1 cellular context compared by ENCODE assay signal in genomic region chr15:89767411-89767915, GRCh38.
A peak's percentile ranks its signal among the peaks of the same experiment; 100 is the strongest.
TF ChIP-seq lines count a peak whose summit lies in the region.

No MANE protein-coding gene starts in this region.

TF ChIP-seq in HepG2, 621 proteins besides CTCF, POLR2A, EP300 and RAD21:
- TF ChIP-seq GPBP1L1 (CRISPR knock-in tag; IDR thresholded peaks at IDR 0.05) = no peak
- TF ChIP-seq NR2F2 (IDR thresholded peaks at IDR 0.05; ENCODE audit: borderline replicate concordance, low read depth) = no peak
- TF ChIP-seq ZNF687 (CRISPR knock-in tag; IDR thresholded peaks at IDR 0.05) = peak; percentile 21; the same call in 1 of the 2 replicates
- no peak for TF ChIP-seq YY1 (IDR thresholded peaks at IDR 0.05; ENCODE audit: insufficient read depth, insufficient replicate concordance, low read depth, low read length)
- no peak for TF ChIP-seq FOXA1 (IDR thresholded peaks at IDR 0.05)
- TF ChIP-seq FOXA1 (CRISPR knock-in tag; IDR thresholded peaks at IDR 0.05) = peak; percentile 5; the same call in 1 of the 2 replicates
- TF ChIP-seq, protein P1, sequence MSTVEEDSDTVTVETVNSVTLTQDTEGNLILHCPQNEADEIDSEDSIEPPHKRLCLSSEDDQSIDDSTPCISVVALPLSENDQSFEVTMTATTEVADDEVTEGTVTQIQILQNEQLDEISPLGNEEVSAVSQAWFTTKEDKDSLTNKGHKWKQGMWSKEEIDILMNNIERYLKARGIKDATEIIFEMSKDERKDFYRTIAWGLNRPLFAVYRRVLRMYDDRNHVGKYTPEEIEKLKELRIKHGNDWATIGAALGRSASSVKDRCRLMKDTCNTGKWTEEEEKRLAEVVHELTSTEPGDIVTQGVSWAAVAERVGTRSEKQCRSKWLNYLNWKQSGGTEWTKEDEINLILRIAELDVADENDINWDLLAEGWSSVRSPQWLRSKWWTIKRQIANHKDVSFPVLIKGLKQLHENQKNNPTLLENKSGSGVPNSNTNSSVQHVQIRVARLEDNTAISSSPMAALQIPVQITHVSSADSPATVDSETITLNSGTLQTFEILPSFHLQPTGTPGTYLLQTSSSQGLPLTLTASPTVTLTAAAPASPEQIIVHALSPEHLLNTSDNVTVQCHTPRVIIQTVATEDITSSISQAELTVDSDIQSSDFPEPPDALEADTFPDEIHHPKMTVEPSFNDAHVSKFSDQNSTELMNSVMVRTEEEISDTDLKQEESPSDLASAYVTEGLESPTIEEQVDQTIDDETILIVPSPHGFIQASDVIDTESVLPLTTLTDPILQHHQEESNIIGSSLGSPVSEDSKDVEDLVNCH (CRISPR knock-in tag; IDR thresholded peaks at IDR 0.05) = no peak
